28 cellular contexts compared by ENCODE assay signal in genomic region chr17:49915260-49915659, GRCh38. TPM values are rescaled to one million over a fixed set of nuclear protein-coding genes. Genes with fewer than 3 reads are reported as not detected.
"Had no signal": no experiment of that assay in that cellular context is flagged by ENCODE, and none has a peak within 500 bp of the region (broad histone marks: within the 10 kb centered on the region; RNA-seq: fewer than 3 reads in every experiment).

No MANE protein-coding gene starts in this region.

- H2AFZ ChIP-seq: PC-9 had no signal

- FAIRE-seq: TTC549 had no signal

- H3K4me2 ChIP-seq: PC-9 had no signal

- H3K27ac ChIP-seq: PC-9 had no signal

- H3K4me3 ChIP-seq: PC-9 had no signal

- ATAC-seq: activated CD8-positive, alpha-beta T cell treated with anti-CD3 and anti-CD28 coated beads for 36 hours; activated T-cell treated with anti-CD3 and anti-CD28 coated beads, Interleukin-2, amount 50 U/mL, for 72 hours; T-cell had no signal

- DNase-seq: activated CD4-positive, alpha-beta T cell treated with anti-CD3 and anti-CD28 coated beads, Interleukin-2, amount 10 ng/mL, durations not matched to agents 7 days and 5 days; activated CD4-positive, CD25-positive, alpha-beta regulatory T cell; activated CD8-positive, alpha-beta memory T cell treated with anti-CD3 and anti-CD28 coated beads, Interleukin-2, amount 50 U/mL, for 4 hours; activated CD8-positive, alpha-beta T cell treated with anti-CD3 and anti-CD28 coated beads for 36 hours; activated gamma-delta T cell treated with Interleukin-2 at 50 U/mL for 16 hours; activated naive CD4-positive, alpha-beta T cell treated with anti-CD3 and anti-CD28 coated beads, Interleukin-2, amount 10 ng/mL, durations not matched to agents 7 days and 5 days; activated naive CD8-positive, alpha-beta T cell treated with anti-CD3 and anti-CD28 coated beads for 36 hours; activated T-cell treated with anti-CD3 and anti-CD28 coated beads, Interleukin-2, amount 50 U/mL, for 72 hours; anterior cingulate cortex; caudate nucleus; Kasumi-1; KBM-7; NCI-H1092 treated with DMSO at 0.1 percent for 48 hours; NCI-H1417 treated with DMSO at 0.1 percent for 48 hours; NCI-H1694 treated with DMSO at 0.1 percent for 48 hours; NCI-H2029 treated with DMSO at 0.1 percent for 48 hours; NCI-H345; NCI-H510A; NCI-H526 treated with DMSO at 0.1 percent for 48 hours; NK-92 treated with Interleukin-12 subunit alpha and Interleukin-12 subunit beta, amount 100 ng/mL, for 24 hours; PC-9; SHP77 treated with DMSO at 0.1 percent for 48 hours; T-cell; T-helper 2 cell; T1000 had no signal

RNA-seq across cellular contexts. Expression of gene DLX4, which starts 53.7 kb away (rescaled TPM):
- total RNA-seq: activated T-helper 2 cell treated with anti-CD3 and anti-CD28 coated beads, Interferon-gamma antibody, Interleukin-2, Interleukin-4, amounts not matched to agents 10 μg/mL and 5 μg/mL and 100 μg/mL, durations not matched to agents 14 hours and 24 hours and 36 hours; cerebellum had no signal
